8 cellular contexts compared by ENCODE assay signal in the genomic region with DNA sequence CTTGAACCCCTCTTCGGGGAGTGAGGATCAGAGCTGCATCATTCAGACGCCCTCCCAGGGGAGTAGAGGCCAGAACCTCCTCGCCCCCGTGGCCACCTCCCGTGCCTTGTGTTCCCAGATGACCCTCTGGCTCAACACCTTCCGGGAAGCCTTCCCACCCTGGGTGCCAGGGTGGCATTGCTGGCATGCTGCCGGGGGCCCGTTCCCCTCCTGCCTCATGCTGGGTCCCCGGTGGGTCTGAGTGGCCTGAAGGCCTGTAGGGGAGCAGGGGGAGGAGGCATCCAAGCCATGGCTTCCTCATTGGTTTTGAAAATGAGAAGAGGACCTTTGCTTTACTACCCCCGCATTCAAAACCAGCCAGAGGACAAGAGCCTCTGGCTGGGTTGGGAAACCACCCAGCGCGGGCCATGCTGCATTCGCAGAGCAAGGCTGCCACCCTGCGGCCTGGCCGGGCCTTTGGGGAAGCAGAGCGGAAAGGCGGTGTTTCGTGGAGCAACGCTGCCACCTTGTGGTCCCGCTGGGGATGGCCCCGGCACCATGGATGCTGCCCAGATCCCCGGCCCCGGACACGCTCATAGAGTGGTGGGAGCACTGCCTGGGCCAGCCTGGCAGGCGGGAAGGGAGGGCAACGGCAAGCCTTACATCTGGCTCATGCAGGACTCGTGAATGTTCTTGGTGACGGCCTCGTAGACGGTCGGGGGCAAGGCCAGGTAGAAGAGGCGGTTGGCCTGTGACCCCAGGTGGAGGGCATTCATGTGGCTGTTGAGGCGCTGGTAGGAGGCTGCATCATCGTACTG. TPM values are rescaled to one million over a fixed set of nuclear protein-coding genes. Genes with fewer than 3 reads are reported as not detected.
A peak's percentile ranks its signal among the peaks of the same experiment; 100 is the strongest.
DNase-seq lines count a peak whose midpoint lies in the region; ATAC-seq and TF ChIP-seq lines count a peak whose summit lies in the region.

No MANE protein-coding gene starts in this region.

- peak; percentile 96 to 100 (median 99) for TF ChIP-seq CTCF in ascending aorta (IDR thresholded peaks at IDR 0.05)
- TF ChIP-seq CTCF in hepatocyte (IDR thresholded peaks at IDR 0.05; ENCODE audit: poor library complexity), result peak; percentile 88
- TF ChIP-seq CTCF in smooth muscle cell (IDR thresholded peaks at IDR 0.05; ENCODE audit: borderline replicate concordance, insufficient read depth, poor library complexity, severe bottlenecking), result peak; percentile 94

- no peaks in the 10 kb centered on the region for H3F3A ChIP-seq in smooth muscle cell (ENCODE audit: low read depth)

- peak; percentile 94 for ATAC-seq in HG02885 (IDR thresholded peaks at IDR 0.05; ENCODE audit: poor library complexity, unreplicated experiment)

- H2AFZ ChIP-seq in hepatocyte (no peak overlapping the region), smooth muscle cell (ENCODE audit: low read depth) (no peak overlapping the region)

- H3K4me3 ChIP-seq in ascending aorta (no peak overlapping the region), hepatocyte (no peak overlapping the region), smooth muscle cell (no peak overlapping the region)

- H3K9me2 ChIP-seq in hepatocyte (replicated peaks; ENCODE audit: insufficient read depth), result no peaks in the 10 kb centered on the region

- H3K4me1 ChIP-seq in ascending aorta (peaks cover 0 to 3% of the 10 kb centered on the region in 2 donors), hepatocyte (ENCODE audit: insufficient read depth) (no peaks in the 10 kb centered on the region), smooth muscle cell (ENCODE audit: low read depth) (no peaks in the 10 kb centered on the region)

- no peak overlapping the region for H3K9ac ChIP-seq in smooth muscle cell (ENCODE audit: low read depth)

- H3K36me3 ChIP-seq in ascending aorta (peaks cover 7 to 23% of the 10 kb centered on the region in 2 donors), hepatocyte (replicated peaks; ENCODE audit: insufficient read depth, low read depth) (no peaks in the 10 kb centered on the region), smooth muscle cell (ENCODE audit: low read depth) (no peaks in the 10 kb centered on the region)

- WGBS in hepatocyte (ENCODE audit: low lambda C conversion rate, missing lambda C conversion rate), result 50% methylated on average over 34 of the region's 34 CpGs
- 56% methylated on average over 32 of the region's 34 CpGs for WGBS in smooth muscle cell (ENCODE audit: low lambda C conversion rate)

- H3K27me3 ChIP-seq in ascending aorta (no peaks in the 10 kb centered on the region), hepatocyte (no peaks in the 10 kb centered on the region), smooth muscle cell (ENCODE audit: low read depth) (no peaks in the 10 kb centered on the region)

- intact Hi-C loops in ascending aorta (cut with DNase I), result loop anchor here (1.0 to 5.0 kb wide), 3 partner anchors 47 to 136 kb away; a partner anchor contains a TSS

- no peaks in the 10 kb centered on the region for H3K79me2 ChIP-seq in hepatocyte
- H3K79me2 ChIP-seq in smooth muscle cell (ENCODE audit: low read depth), result no peaks in the 10 kb centered on the region

- DNase-seq in NCI-H1436 (lab: John Stamatoyannopoulos, UW), result peak; percentile 89
- no peak for DNase-seq in NCI-H1436 treated with DMSO at 0.1 percent for 48 hours (lab: John Stamatoyannopoulos, UW)
- DNase-seq in NCI-H2081 (lab: John Stamatoyannopoulos, UW), result peak; percentile 69 to 79
- peak; percentile 53 for DNase-seq in T1000 (lab: John Stamatoyannopoulos, UW)
- peak in 1 of 2 donors; percentile 92 for DNase-seq in ascending aorta (ENCODE audit: low spot score in 2 of 2)
- DNase-seq in hepatocyte (ENCODE audit: low spot score), result peak; percentile 90
- peak; percentile 53 for DNase-seq in smooth muscle cell (lab: John Stamatoyannopoulos, UW; ENCODE audit: unreplicated experiment)

- H4K20me1 ChIP-seq in hepatocyte (ENCODE audit: insufficient read depth, poor library complexity, severe bottlenecking) (no peaks in the 10 kb centered on the region), smooth muscle cell (ENCODE audit: low read depth) (no peaks in the 10 kb centered on the region)

- H3K9me3 ChIP-seq in ascending aorta, result no peaks in the 10 kb centered on the region
- H3K9me3 ChIP-seq in hepatocyte (ENCODE audit: low read depth), result no peaks in the 10 kb centered on the region
- no peaks in the 10 kb centered on the region for H3K9me3 ChIP-seq in smooth muscle cell (replicated peaks; ENCODE audit: low read depth)

- no peak overlapping the region for H3K4me2 ChIP-seq in hepatocyte
- no peak overlapping the region for H3K4me2 ChIP-seq in smooth muscle cell

- H3K27ac ChIP-seq in ascending aorta (peak overlapping the region in 1 of 2 donors; percentile 28), hepatocyte (peak overlapping the region; percentile 40), smooth muscle cell (ENCODE audit: low read depth) (no peak overlapping the region)

RNA-seq across cellular contexts. Expression of a gene that starts 11.9 kb away (rescaled TPM):
- 89.7 TPM for total RNA-seq in ascending aorta
- total RNA-seq in hepatocyte, result 24.8 and 26.2 TPM in 2 replicates
- 9.8 and 12.8 TPM in 2 replicates for polyA plus RNA-seq in hepatocyte
- total RNA-seq in smooth muscle cell, result 32.9 and 37.9 TPM in 2 replicates
- polyA plus RNA-seq in smooth muscle cell, result 12.9 and 13.5 TPM in 2 replicates

RNA-seq across cellular contexts. Expression of a gene that starts 12.7 kb away (rescaled TPM):
- 37.5 TPM for total RNA-seq in ascending aorta
- total RNA-seq in hepatocyte, result 19.7 and 21.4 TPM in 2 replicates
- polyA plus RNA-seq in hepatocyte, result 30.7 and 32.9 TPM in 2 replicates
- 8.3 and 12.5 TPM in 2 replicates for total RNA-seq in smooth muscle cell
- 25.4 and 32.0 TPM in 2 replicates for polyA plus RNA-seq in smooth muscle cell

RNA-seq across cellular contexts. Expression of a gene that starts 18.7 kb away (rescaled TPM):
- total RNA-seq in ascending aorta, result 69.9 TPM
- 33.8 and 41.1 TPM in 2 replicates for total RNA-seq in hepatocyte
- 68.0 and 70.9 TPM in 2 replicates for polyA plus RNA-seq in hepatocyte
- total RNA-seq in smooth muscle cell, result 13.6 and 16.0 TPM in 2 replicates
- 49.1 and 53.7 TPM in 2 replicates for polyA plus RNA-seq in smooth muscle cell

RNA-seq across cellular contexts. Expression of a gene that starts 44.3 kb away (rescaled TPM):
- 66.2 TPM for total RNA-seq in ascending aorta
- 28.8 and 29.3 TPM in 2 replicates for total RNA-seq in hepatocyte
- 48.3 and 59.8 TPM in 2 replicates for polyA plus RNA-seq in hepatocyte
- 26.8 and 34.7 TPM in 2 replicates for total RNA-seq in smooth muscle cell
- polyA plus RNA-seq in smooth muscle cell, result 52.1 and 63.1 TPM in 2 replicates

RNA-seq across cellular contexts. Expression of a gene that starts 48.3 kb away (rescaled TPM):
- total RNA-seq in ascending aorta, result 127 TPM
- 25.0 and 26.7 TPM in 2 replicates for total RNA-seq in hepatocyte
- 29.9 and 34.0 TPM in 2 replicates for polyA plus RNA-seq in hepatocyte
- total RNA-seq in smooth muscle cell, result 28.7 and 42.1 TPM in 2 replicates
- polyA plus RNA-seq in smooth muscle cell, result 46.9 and 50.8 TPM in 2 replicates
